ENCODE assay signal across 27 cellular contexts in genomic region chr6:25481267-25481666, GRCh38.
"Had no signal": no experiment of that assay in that cellular context is flagged by ENCODE, and none has a peak within 500 bp of the region (broad histone marks: within the 10 kb centered on the region; RNA-seq: fewer than 3 reads in every experiment).

No MANE protein-coding gene starts in this region.

- H3K4me3 Mint-ChIP-seq: activated CD8-positive, alpha-beta memory T cell treated with anti-CD3 and anti-CD28 coated beads, Interleukin-2, amount 10 ng/mL, durations not matched to agents 7 days and 5 days; activated naive CD4-positive, alpha-beta T cell treated with anti-CD3 and anti-CD28 coated beads, Interleukin-2, amount 50 U/mL, for 24 hours; activated T-cell treated with anti-CD3 and anti-CD28 coated beads, Interleukin-2, amount 50 U/mL, for 24 hours; activated T-helper 1 cell treated with anti-CD3 and anti-CD28 coated beads, Interleukin-12 subunit alpha, Interleukin-12 subunit beta, Interleukin-2, Interleukin-4 antibody, amounts not matched to agents 30 ng/mL and 10 ng/mL and 1 ng/mL, durations not matched to agents 14 hours and 24 hours and 36 hours had no signal

- H3K4me1 ChIP-seq: breast epithelium, colonic mucosa had no signal

- DNase-seq: activated CD4-positive, alpha-beta T cell treated with anti-CD3 and anti-CD28 coated beads for 48 hours; activated CD4-positive, alpha-beta T cell treated with anti-CD3 and anti-CD28 coated beads, Interleukin-2, amount 50 U/mL, for 48 hours; activated CD4-positive, CD25-positive, alpha-beta regulatory T cell treated with anti-CD3 and anti-CD28 coated beads, Interleukin-2, amount 50 U/mL, for 72 hours; activated CD8-positive, alpha-beta memory T cell treated with anti-CD3 and anti-CD28 coated beads, Interleukin-2, amount 10 ng/mL, durations not matched to agents 7 days and 5 days; activated effector memory CD4-positive, alpha-beta T cell treated with Interleukin-2 at 50 U/mL for 16 hours; activated naive CD4-positive, alpha-beta T cell; activated T-cell treated with anti-CD3 and anti-CD28 coated beads, Interleukin-2, amount 50 U/mL, for 24 hours; aorta; caudate nucleus; colonic mucosa; MG63; MV-4-11; NCI-H1092 treated with DMSO at 0.1 percent for 48 hours; NCI-H1436; NCI-H1694 treated with DMSO at 0.1 percent for 48 hours; NCI-H2029 treated with DMSO at 0.1 percent for 48 hours; NCI-H446; NCI-H526; PC-3; SIG-M5; T-helper 2 cell; T1000 had no signal

- ATAC-seq: activated CD8-positive, alpha-beta memory T cell treated with anti-CD3 and anti-CD28 coated beads, Interleukin-2, amount 10 ng/mL, durations not matched to agents 7 days and 5 days; PC-3 had no signal

- H3K36me3 Mint-ChIP-seq: activated CD8-positive, alpha-beta memory T cell treated with anti-CD3 and anti-CD28 coated beads, Interleukin-2, amount 10 ng/mL, durations not matched to agents 7 days and 5 days had no signal

- H3K27me3 ChIP-seq: breast epithelium, colonic mucosa, MG63 had no signal

- H3K4me2 ChIP-seq: KMS-11 had no signal

- H3K27ac ChIP-seq: breast epithelium, colonic mucosa, KMS-11 had no signal

- H3K27me3 Mint-ChIP-seq: activated CD8-positive, alpha-beta memory T cell treated with anti-CD3 and anti-CD28 coated beads, Interleukin-2, amount 10 ng/mL, durations not matched to agents 7 days and 5 days; activated naive CD4-positive, alpha-beta T cell treated with anti-CD3 and anti-CD28 coated beads, Interleukin-2, amount 50 U/mL, for 24 hours; activated T-cell treated with anti-CD3 and anti-CD28 coated beads, Interleukin-2, amount 50 U/mL, for 24 hours had no signal

- H3K4me1 Mint-ChIP-seq: activated naive CD4-positive, alpha-beta T cell treated with anti-CD3 and anti-CD28 coated beads, Interleukin-2, amount 50 U/mL, for 24 hours had no signal

- H3K36me3 ChIP-seq: breast epithelium, MG63 had no signal

- H3K9ac ChIP-seq: KMS-11 had no signal

- H3K9me3 ChIP-seq: breast epithelium, colonic mucosa, MG63 had no signal

- FAIRE-seq: TTC549 had no signal

- H3K27ac Mint-ChIP-seq: activated CD8-positive, alpha-beta memory T cell treated with anti-CD3 and anti-CD28 coated beads, Interleukin-2, amount 10 ng/mL, durations not matched to agents 7 days and 5 days; activated naive CD4-positive, alpha-beta T cell treated with anti-CD3 and anti-CD28 coated beads, Interleukin-2, amount 50 U/mL, for 24 hours; activated T-cell treated with anti-CD3 and anti-CD28 coated beads, Interleukin-2, amount 50 U/mL, for 24 hours; activated T-helper 1 cell treated with anti-CD3 and anti-CD28 coated beads, Interleukin-12 subunit alpha, Interleukin-12 subunit beta, Interleukin-2, Interleukin-4 antibody, amounts not matched to agents 30 ng/mL and 10 ng/mL and 1 ng/mL, durations not matched to agents 14 hours and 24 hours and 36 hours had no signal

- H3K4me3 ChIP-seq: breast epithelium, colonic mucosa, MG63 had no signal
